In genomic region chr17:44084131-44084538, GRCh38 we compare ENCODE assay signal across 9 cellular contexts. TPM values are rescaled to one million over a fixed set of nuclear protein-coding genes. Genes with fewer than 3 reads are reported as not detected.
DNase-seq lines count a peak whose midpoint lies in the region; ATAC-seq and TF ChIP-seq lines count a peak whose summit lies in the region.
"Had no signal": no experiment of that assay in that cellular context is flagged by ENCODE, and none has a peak within 500 bp of the region (broad histone marks: within the 10 kb centered on the region; RNA-seq: fewer than 3 reads in every experiment).

No MANE protein-coding gene starts in this region.

- no peaks in the 10 kb centered on the region for H3K9me3 ChIP-seq in A673 (ENCODE audit: low read depth, low read length, poor library complexity, severe bottlenecking)
- no peaks in the 10 kb centered on the region for H3K9me3 ChIP-seq in stomach
- H3K9me3 ChIP-seq: psoas muscle had no signal

- POLR2A ChIA-PET in A673 (lab: Charles Lee; ENCODE audit: low non-redundant PET), result no interaction called here
- POLR2A ChIA-PET in activated CD4-positive, alpha-beta T cell treated with anti-CD3 and anti-CD28 coated beads, Interleukin-2, amount 10 ng/mL, durations not matched to agents 7 days and 5 days (lab: Charles Lee), result no interaction called here

- peak; percentile 45 for TF ChIP-seq CTCF in A673 (conservative IDR thresholded peaks at IDR 0.05; ENCODE audit: low read depth, low read length)
- peak; percentile 46 for TF ChIP-seq CTCF in GM12875 (IDR thresholded peaks at IDR 0.05; ENCODE audit: borderline replicate concordance, insufficient read depth, low read depth, low read length)
- TF ChIP-seq CTCF in stomach (IDR thresholded peaks at IDR 0.05), result no peak

- H3K4me3 ChIP-seq in A673 (ENCODE audit: low read depth, low read length, poor library complexity, severe bottlenecking) (no peak overlapping the region), GM12875 (ENCODE audit: low read depth, low read length) (no peak overlapping the region), stomach (no peak overlapping the region)
- H3K4me3 ChIP-seq: psoas muscle had no signal

- CTCF ChIA-PET in A673 (lab: Charles Lee), result no interaction called here
- CTCF ChIA-PET in activated CD4-positive, alpha-beta T cell treated with anti-CD3 and anti-CD28 coated beads, Interleukin-2, amount 10 ng/mL, durations not matched to agents 7 days and 5 days (lab: Charles Lee), result interaction anchor here (0.6 to 1.6 kb wide), 5 partner anchors 10 to 1060 kb away, joined by 3 to 7 read pairs (median 4); no protein-coding TSS in a partner anchor

- H3K27me3 ChIP-seq in A673 (replicated peaks; ENCODE audit: insufficient read depth, low read depth, low read length, poor library complexity), result no peaks in the 10 kb centered on the region
- no peaks in the 10 kb centered on the region for H3K27me3 ChIP-seq in stomach

- peaks cover 3% of the 10 kb centered on the region for H3K36me3 Mint-ChIP-seq in activated CD4-positive, alpha-beta T cell treated with anti-CD3 and anti-CD28 coated beads, Interleukin-2, amount 10 ng/mL, durations not matched to agents 7 days and 5 days (ENCODE audit: low read depth)

- intact Hi-C loops in A673 (cut with micrococcal nuclease; ENCODE audit: unreplicated experiment), result no loop called here
- intact Hi-C loops in stomach (cut with DNase I; ENCODE audit: low total_unique reads), result no loop called here

- no peaks in the 10 kb centered on the region for H3K27me3 Mint-ChIP-seq in activated CD4-positive, alpha-beta T cell treated with anti-CD3 and anti-CD28 coated beads, Interleukin-2, amount 10 ng/mL, durations not matched to agents 7 days and 5 days

- WGBS in stomach, 5 donors, result 64 to 87% (median 72%) methylated on average over 3 to 10 of the region's 10 CpGs

- TF ChIP-seq EP300 in stomach (IDR thresholded peaks at IDR 0.05), result no peak

- no peaks in the 10 kb centered on the region for H3K9me3 Mint-ChIP-seq in activated CD4-positive, alpha-beta T cell treated with anti-CD3 and anti-CD28 coated beads, Interleukin-2, amount 10 ng/mL, durations not matched to agents 7 days and 5 days

- ATAC-seq in left lobe of liver (peak; percentile 55), GM18511 (IDR thresholded peaks at IDR 0.05; ENCODE audit: unreplicated experiment) (no peak), GM19452 (IDR thresholded peaks at IDR 0.05; ENCODE audit: unreplicated experiment) (no peak)

- DNase-seq in A673 (ENCODE audit: low spot score) (peak; percentile 29), left lobe of liver (ENCODE audit: low spot score) (no peak), stomach (no peak), RKO (ENCODE audit: low spot score) (no peak)
- DNase-seq in activated CD4-positive, alpha-beta T cell treated with anti-CD3 and anti-CD28 coated beads, Interleukin-2, amount 10 ng/mL, durations not matched to agents 7 days and 5 days, result peak; percentile 43
- DNase-seq: psoas muscle had no signal

- H3K36me3 ChIP-seq in A673 (ENCODE audit: insufficient read depth, low read length, poor library complexity, severe bottlenecking), result peaks cover 3% of the 10 kb centered on the region
- H3K36me3 ChIP-seq in stomach, result peaks cover 60 to 97% (median 93%) of the 10 kb centered on the region in 4 donors

- no peak for TF ChIP-seq POLR2A in stomach (IDR thresholded peaks at IDR 0.05)

- H3K27ac ChIP-seq in A673 (ENCODE audit: low read depth, low read length, poor library complexity, severe bottlenecking) (no peak overlapping the region), stomach (peak overlapping the region in 1 of 5 donors; percentile 8)
- H3K27ac ChIP-seq: psoas muscle had no signal

- H3K4me1 Mint-ChIP-seq in activated CD4-positive, alpha-beta T cell treated with anti-CD3 and anti-CD28 coated beads, Interleukin-2, amount 10 ng/mL, durations not matched to agents 7 days and 5 days, result peaks cover 6% of the 10 kb centered on the region

- no peak overlapping the region for H3K27ac Mint-ChIP-seq in activated CD4-positive, alpha-beta T cell treated with anti-CD3 and anti-CD28 coated beads, Interleukin-2, amount 10 ng/mL, durations not matched to agents 7 days and 5 days

- no peak overlapping the region for H3K4me3 Mint-ChIP-seq in activated CD4-positive, alpha-beta T cell treated with anti-CD3 and anti-CD28 coated beads, Interleukin-2, amount 10 ng/mL, durations not matched to agents 7 days and 5 days

- BruUV-seq in A673 (replicated peaks; lab: Mats Ljungman, UMichigan), result no TSS peak

- H3K4me1 ChIP-seq in A673 (ENCODE audit: insufficient read depth, low read length, poor library complexity, severe bottlenecking) (peaks cover 18% of the 10 kb centered on the region), stomach (peaks cover 0 to 13% (median 6%) of the 10 kb centered on the region in 4 donors)

RNA-seq across cellular contexts. Expression of gene G6PC3, which starts 13.6 kb away (rescaled TPM):
- total RNA-seq in A673 (2021) (47.0 and 57.9 TPM in 2 replicates), left lobe of liver (8.9 TPM), stomach (100 to 1,000 TPM in 1 of 5 donors, 10 to 100 TPM in 4; 10.5 to 132 (median 36.2) TPM)
- total RNA-seq in activated CD4-positive, alpha-beta T cell treated with anti-CD3 and anti-CD28 coated beads, Interleukin-2, amount 10 ng/mL, durations not matched to agents 7 days and 5 days, result 10 to 100 TPM; 18.1 to 25.2 TPM
- polyA plus RNA-seq in stomach, result 10 to 100 TPM; 16.8 to 52.0 (median 44.1) TPM

RNA-seq across cellular contexts. Expression of gene LSM12, which starts 17.7 kb away (rescaled TPM):
- total RNA-seq in A673 (2021), result 47.5 and 52.5 TPM in 2 replicates
- 10 to 100 TPM; 59.3 to 64.8 TPM for total RNA-seq in activated CD4-positive, alpha-beta T cell treated with anti-CD3 and anti-CD28 coated beads, Interleukin-2, amount 10 ng/mL, durations not matched to agents 7 days and 5 days
- 22.6 TPM for total RNA-seq in left lobe of liver
- total RNA-seq in stomach, result 10 to 100 TPM; 19.8 to 34.5 (median 30.4) TPM
- 10 to 100 TPM; 25.4 to 30.7 (median 29.9) TPM for polyA plus RNA-seq in stomach

RNA-seq across cellular contexts. Expression of gene HDAC5, which starts 39.3 kb away (rescaled TPM):
- total RNA-seq in A673 (2021) (16.9 and 27.1 TPM in 2 replicates), left lobe of liver (16.8 TPM), stomach (100 to 1,000 TPM in 2 of 5 donors, 10 to 100 TPM in 3; 14.7 to 311 (median 58.0) TPM)
- total RNA-seq in activated CD4-positive, alpha-beta T cell treated with anti-CD3 and anti-CD28 coated beads, Interleukin-2, amount 10 ng/mL, durations not matched to agents 7 days and 5 days, result 10 to 100 TPM; 27.0 to 32.3 TPM
- polyA plus RNA-seq in stomach, result 10 to 100 TPM; 13.3 to 19.3 (median 17.9) TPM

RNA-seq across cellular contexts. Expression of gene HROB, which starts 57.6 kb away (rescaled TPM):
- 13.5 and 14.7 TPM in 2 replicates for total RNA-seq in A673 (2021)
- total RNA-seq in activated CD4-positive, alpha-beta T cell treated with anti-CD3 and anti-CD28 coated beads, Interleukin-2, amount 10 ng/mL, durations not matched to agents 7 days and 5 days, result 10 to 100 TPM; 15.1 to 16.4 TPM
- total RNA-seq in left lobe of liver, result 0.38 TPM
- total RNA-seq in stomach, result 1 to 10 TPM in 2 of 5 donors, under 1 TPM in 1, not detected in 2; 0.14 to 1.7 (median 1.3) TPM
- polyA plus RNA-seq in stomach, result 1 to 10 TPM in 1 of 3 donors, under 1 TPM in 2; 0.61 to 2.4 (median 0.62) TPM

Comparison
In these comparisons a context has a peak if more than half of its experiments do, and no peak if none do; other contexts are left out.
1. DNase-seq: peak in A673 (single experiment) and activated CD4-positive, alpha-beta T cell treated with anti-CD3 and anti-CD28 coated beads, Interleukin-2, amount 10 ng/mL, durations not matched to agents 7 days and 5 days (single experiment); none in left lobe of liver (single experiment), stomach (single experiment) and RKO (single experiment).
2. CTCF ChIP-seq: peak in A673 (single experiment) and GM12875 (single experiment); none in stomach (0 of 7).